ENCODE assay signal across 9 cellular contexts in genomic region chr10:33335550-33335799, GRCh38. TPM values are rescaled to one million over a fixed set of nuclear protein-coding genes. Genes with fewer than 3 reads are reported as not detected.
A peak's percentile ranks its signal among the peaks of the same experiment; 100 is the strongest.
DNase-seq lines count a peak whose midpoint lies in the region; ATAC-seq, FAIRE-seq and TF ChIP-seq lines count a peak whose summit lies in the region.
"Had no signal": no experiment of that assay in that cellular context is flagged by ENCODE, and none has a peak within 500 bp of the region (broad histone marks: within the 10 kb centered on the region; RNA-seq: fewer than 3 reads in every experiment).

No MANE protein-coding gene starts in this region.

- no TSS peak for BruUV-seq in OCI-LY7 (replicated peaks; lab: Mats Ljungman, UMichigan)

- no peaks in the 10 kb centered on the region for H3K79me2 ChIP-seq in H1 (ENCODE audit: control insufficient read depth in 1 of 2, insufficient read depth in 2 of 2, low read length in 2 of 2)
- no peaks in the 10 kb centered on the region for H3K79me2 ChIP-seq in OCI-LY7 (ENCODE audit: insufficient read depth, low read depth, low read length)

- no peak overlapping the region for H3K14ac ChIP-seq in H1 (ENCODE audit: insufficient read length)

- H3K4me3 ChIP-seq in AG09309 (ENCODE audit: control insufficient read depth, low read depth, low read length) (peak overlapping the region; percentile 89), H1 (ENCODE audit: extremely low read depth in 1 of 4, insufficient read depth in 2 of 4, low read depth in 3 of 4, low read length in 4 of 4) (peak overlapping the region; percentile 59 to 85 (median 72)), OCI-LY7 (ENCODE audit: low read depth, low read length, poor library complexity, severe bottlenecking) (no peak overlapping the region)

- H4K5ac ChIP-seq in H1 (ENCODE audit: insufficient read length, low read depth, low read length): no peak overlapping the region

- 6% methylated on average over 13 of the region's 21 CpGs; no CpG with 5 or more reads in 1 of the 2 experiments for WGBS in H1 (ENCODE audit: extremely low coverage in 1 of 2, insufficient coverage in 1 of 2, insufficient read length in 1 of 2, insufficient replicate concordance in 2 of 2, low coverage in 1 of 2, low lambda C conversion rate in 2 of 2, missing lambda C conversion rate in 1 of 2), 2 experiments

- no peak for FAIRE-seq in H1 (lab: Jason Lieb, UNC)

- intact Hi-C loops in OCI-LY7 (cut with micrococcal nuclease; ENCODE audit: unreplicated experiment): no loop called here

- peak overlapping the region in 2 of 3 experiments; percentile 96 to 98 for H3K27ac Mint-ChIP-seq in nephron

- peaks cover 23% of the 10 kb centered on the region for H3K23me2 ChIP-seq in H1 (ENCODE audit: low read depth, low read length)

- H3K4ac ChIP-seq in H1 (replicated peaks; ENCODE audit: insufficient read length, low read depth, low read length): no peak overlapping the region

- no peak overlapping the region for H3K56ac ChIP-seq in H1 (replicated peaks; ENCODE audit: insufficient read length, low read depth, low read length)

- DNase-seq in AG09309 (ENCODE audit: low read depth): no peak
- peak; percentile 44 for DNase-seq in HuH-7.5 (ENCODE audit: low spot score)
- DNase-seq in H1 (ENCODE audit: low read depth in 1 of 2, low spot score in 2 of 2): no peak
- DNase-seq in NCI-H1048 (lab: John Stamatoyannopoulos, UW): no peak
- DNase-seq in midbrain (lab: John Stamatoyannopoulos, UW): no peak
- no peak for DNase-seq in OCI-LY7 (ENCODE audit: low spot score)
- DNase-seq: NCI-H1417 treated with DMSO at 0.1 percent for 48 hours had no signal

- H3K27ac ChIP-seq in H1 (ENCODE audit: low read depth, low read length): no peak overlapping the region
- H3K27ac ChIP-seq in OCI-LY7 (ENCODE audit: low read depth, low read length, poor library complexity, severe bottlenecking): no peak overlapping the region

- H3K36me3 Mint-ChIP-seq in nephron (ENCODE audit: low read depth): peaks cover 19% of the 10 kb centered on the region

- no peak overlapping the region for H2BK5ac ChIP-seq in H1 (ENCODE audit: low read depth, low read length)

- POLR2A ChIA-PET in H1 (lab: Charles Lee; ENCODE audit: partially characterized antibody): no interaction called here
- POLR2A ChIA-PET in OCI-LY7 (lab: Charles Lee): no interaction called here

- H3K18ac ChIP-seq in H1 (ENCODE audit: extremely low read depth, low read length): no peak overlapping the region

- H3K79me1 ChIP-seq in H1 (ENCODE audit: low read depth, low read length): no peaks in the 10 kb centered on the region

- H2AK5ac ChIP-seq in H1 (ENCODE audit: low read depth, low read length): no peak overlapping the region

- H4K20me1 ChIP-seq in H1 (replicated peaks in 1 of 2; ENCODE audit: control insufficient read depth in 1 of 2, insufficient read depth in 2 of 2, low read length in 2 of 2) (no peaks in the 10 kb centered on the region), OCI-LY7 (ENCODE audit: insufficient read depth, low read length) (no peaks in the 10 kb centered on the region)

- H3K23ac ChIP-seq in H1 (ENCODE audit: insufficient read length): no peak overlapping the region

- TF ChIP-seq CTCF in AG09309 (IDR thresholded peaks at IDR 0.05; ENCODE audit: control insufficient read depth, insufficient read depth, low read depth, low read length, missing control alignments) (no peak), H1 (IDR thresholded peaks at IDR 0.05; ENCODE audit: control extremely low read depth in 1 of 3, insufficient read depth in 1 of 3, low read depth in 1 of 3, low read length in 3 of 3) (no peak), nephron (IDR thresholded peaks at IDR 0.05; ENCODE audit: unreplicated experiment in 3 of 3) (no peak), OCI-LY7 (conservative IDR thresholded peaks at IDR 0.05; ENCODE audit: low read length) (no peak)

- ATAC-seq in GM21367 (IDR thresholded peaks at IDR 0.05; ENCODE audit: unreplicated experiment): no peak

- H2BK120ac ChIP-seq in H1 (replicated peaks; ENCODE audit: low read depth, low read length): no peak overlapping the region

- peak overlapping the region; percentile 88 to 97 (median 92) for H3K4me3 Mint-ChIP-seq in nephron

- H2AFZ ChIP-seq in H1 (ENCODE audit: low read length) (no peak overlapping the region), OCI-LY7 (ENCODE audit: low read length) (no peak overlapping the region)

- TF ChIP-seq POLR2A in H1 (IDR thresholded peaks at IDR 0.05; ENCODE audit: control extremely low read depth in 1 of 2, low read depth in 2 of 2, low read length in 2 of 2): no peak

- H2BK12ac ChIP-seq in H1 (ENCODE audit: low read depth, low read length): no peak overlapping the region

- H3K9me3 ChIP-seq in H1 (ENCODE audit: insufficient read depth in 2 of 2, low read depth in 1 of 2, low read length in 1 of 2) (no peaks in the 10 kb centered on the region), OCI-LY7 (ENCODE audit: low read length) (no peaks in the 10 kb centered on the region)

- TF ChIP-seq EP300 in H1 (IDR thresholded peaks at IDR 0.05; ENCODE audit: borderline replicate concordance in 1 of 2, low read depth in 2 of 2, low read length in 2 of 2): no peak

- no peak overlapping the region for H4K8ac ChIP-seq in H1 (ENCODE audit: extremely low read depth, insufficient read depth, low read length)

- peaks cover 2 to 13% (median 4%) of the 10 kb centered on the region in 4 experiments; a peak in 6 of 7 replicates for H3K4me1 ChIP-seq in H1 (replicated peaks in 1 of 4; ENCODE audit: control insufficient read depth in 3 of 4, insufficient read depth in 4 of 4, low read length in 3 of 4)
- H3K4me1 ChIP-seq in OCI-LY7 (ENCODE audit: insufficient read depth, low read length, poor library complexity, severe bottlenecking): no peaks in the 10 kb centered on the region

- TF ChIP-seq RAD21 in H1 (IDR thresholded peaks at IDR 0.05 in 1 of 2, conservative IDR thresholded peaks at IDR 0.05 in 1 of 2; ENCODE audit: low read depth in 2 of 2, low read length in 2 of 2): no peak

- H3K4me2 ChIP-seq in H1 (ENCODE audit: insufficient read depth in 1 of 2, low read depth in 2 of 2, low read length in 2 of 2) (peak overlapping the region; percentile 94 to 100), OCI-LY7 (ENCODE audit: low read length) (no peak overlapping the region)

- H3K9ac ChIP-seq in H1 (replicated peaks in 1 of 4; ENCODE audit: extremely low read depth in 1 of 4, low read depth in 3 of 4, low read length in 3 of 4): no peak overlapping the region

- no peaks in the 10 kb centered on the region for H3K9me2 ChIP-seq in OCI-LY7 (ENCODE audit: insufficient read depth, low read length)

- H3K4me1 Mint-ChIP-seq in nephron: peaks cover 28% of the 10 kb centered on the region

- CTCF ChIA-PET in H1 (lab: Charles Lee; ENCODE audit: partially characterized antibody): interaction anchor here (0.8 to 1.5 kb wide), 5 partner anchors 9 to 297 kb away, joined by 3 to 5 read pairs (median 3); no protein-coding TSS in a partner anchor
- CTCF ChIA-PET in OCI-LY7 (lab: Charles Lee; ENCODE audit: unreplicated experiment): no interaction called here

- no peak overlapping the region for H2BK15ac ChIP-seq in H1 (ENCODE audit: low read length)

- no peak overlapping the region for H4K91ac ChIP-seq in H1 (replicated peaks; ENCODE audit: insufficient read length, low read length)

- H3K9me3 Mint-ChIP-seq in nephron: no peaks in the 10 kb centered on the region

- no peak overlapping the region for H2BK20ac ChIP-seq in H1 (ENCODE audit: low read length)

- no peaks in the 10 kb centered on the region for H3K27me3 Mint-ChIP-seq in nephron (ENCODE audit: low read depth)

- H3K36me3 ChIP-seq in H1 (ENCODE audit: control insufficient read depth in 2 of 4, insufficient read depth in 4 of 4, low read length in 3 of 4) (no peaks in the 10 kb centered on the region), OCI-LY7 (ENCODE audit: insufficient read depth, low read length) (no peaks in the 10 kb centered on the region)

- peaks cover 8 to 56% (median 36%) of the 10 kb centered on the region in 4 experiments for H3K27me3 ChIP-seq in H1 (replicated peaks in 1 of 4; ENCODE audit: control insufficient read depth in 3 of 4, extremely low read depth in 1 of 4, insufficient read depth in 3 of 4, low read length in 3 of 4)

TF ChIP-seq in H1, 55 proteins besides CTCF, POLR2A, EP300 and RAD21:
- TF ChIP-seq ASH2L (IDR thresholded peaks at IDR 0.05; ENCODE audit: low read length): peak; percentile 4
- no peak for TF ChIP-seq TBP (IDR thresholded peaks at IDR 0.05; ENCODE audit: low read depth, low read length)
- TF ChIP-seq, protein P1, sequence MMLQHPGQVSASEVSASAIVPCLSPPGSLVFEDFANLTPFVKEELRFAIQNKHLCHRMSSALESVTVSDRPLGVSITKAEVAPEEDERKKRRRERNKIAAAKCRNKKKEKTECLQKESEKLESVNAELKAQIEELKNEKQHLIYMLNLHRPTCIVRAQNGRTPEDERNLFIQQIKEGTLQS (IDR thresholded peaks at IDR 0.05; ENCODE audit: insufficient read depth, low read depth, low read length): no peak
- TF ChIP-seq EZH2 (IDR thresholded peaks at IDR 0.05; ENCODE audit: low read depth, low read length, severe bottlenecking): peak; percentile 67
- TF ChIP-seq SUZ12 (IDR thresholded peaks at IDR 0.05; ENCODE audit: low read length): peak; percentile 63; the same call in 1 of the 2 replicates

RNA-seq across cellular contexts. Expression of gene NRP1, which starts 1.0 kb away (rescaled TPM):
- total RNA-seq in H1 (2021; fragmentation: NEBNext Ultra II Directional; extraction: Animal tissue kit (Norgen Biotek cat#: 25700)): 2.1 TPM in 2 replicates
- 1.2 TPM in 2 replicates for polyA plus RNA-seq in H1 (2011; rRNA removed)
- polyA plus RNA-seq in H1 (2011; cell fraction: cytosol; rRNA removed): 1.6 TPM
- polyA plus RNA-seq in H1 (2011; cell fraction: nucleus; rRNA removed): 2.5 TPM
- polyA plus RNA-seq in H1 (2012, experiment 1 of 2): 1.7 to 4.5 TPM (median 3.1 TPM) in 4 replicates
- 1.0 TPM for polyA plus RNA-seq in H1 (2012, experiment 2 of 2)
- polyA plus RNA-seq in H1 (2013, experiment 1 of 2): 3.4 TPM
- polyA plus RNA-seq in H1 (2013, experiment 2 of 2): 3.5 TPM
- 2.7 and 3.0 TPM in 2 replicates for polyA minus RNA-seq in H1 (2011; rRNA and poly(A)+ RNA removed)
- 4.5 TPM for polyA minus RNA-seq in H1 (2011; cell fraction: cytosol; rRNA and poly(A)+ RNA removed)
- polyA minus RNA-seq in H1 (2011; cell fraction: nucleus; rRNA and poly(A)+ RNA removed): 4.5 TPM
- not detected in 2 replicates for total RNA-seq in OCI-LY7 (2014; rRNA removed; shearing (Covaris generic))
- total RNA-seq in OCI-LY7 (2022): not detected in 2 replicates
